1 cellular context compared by ENCODE assay signal in genomic region chr4:2008921-2009650, GRCh38.
A peak's percentile ranks its signal among the peaks of the same experiment; 100 is the strongest.
TF ChIP-seq lines count a peak whose summit lies in the region.

Gene NELFA (minus strand): TSS chr4:2008974. CDS start chr4:2008959, 15 bp downstream.

TF ChIP-seq in GM12878, 131 proteins besides CTCF, POLR2A, EP300 and RAD21 (continued from another document and continues in another):
- TF ChIP-seq, protein P1, sequence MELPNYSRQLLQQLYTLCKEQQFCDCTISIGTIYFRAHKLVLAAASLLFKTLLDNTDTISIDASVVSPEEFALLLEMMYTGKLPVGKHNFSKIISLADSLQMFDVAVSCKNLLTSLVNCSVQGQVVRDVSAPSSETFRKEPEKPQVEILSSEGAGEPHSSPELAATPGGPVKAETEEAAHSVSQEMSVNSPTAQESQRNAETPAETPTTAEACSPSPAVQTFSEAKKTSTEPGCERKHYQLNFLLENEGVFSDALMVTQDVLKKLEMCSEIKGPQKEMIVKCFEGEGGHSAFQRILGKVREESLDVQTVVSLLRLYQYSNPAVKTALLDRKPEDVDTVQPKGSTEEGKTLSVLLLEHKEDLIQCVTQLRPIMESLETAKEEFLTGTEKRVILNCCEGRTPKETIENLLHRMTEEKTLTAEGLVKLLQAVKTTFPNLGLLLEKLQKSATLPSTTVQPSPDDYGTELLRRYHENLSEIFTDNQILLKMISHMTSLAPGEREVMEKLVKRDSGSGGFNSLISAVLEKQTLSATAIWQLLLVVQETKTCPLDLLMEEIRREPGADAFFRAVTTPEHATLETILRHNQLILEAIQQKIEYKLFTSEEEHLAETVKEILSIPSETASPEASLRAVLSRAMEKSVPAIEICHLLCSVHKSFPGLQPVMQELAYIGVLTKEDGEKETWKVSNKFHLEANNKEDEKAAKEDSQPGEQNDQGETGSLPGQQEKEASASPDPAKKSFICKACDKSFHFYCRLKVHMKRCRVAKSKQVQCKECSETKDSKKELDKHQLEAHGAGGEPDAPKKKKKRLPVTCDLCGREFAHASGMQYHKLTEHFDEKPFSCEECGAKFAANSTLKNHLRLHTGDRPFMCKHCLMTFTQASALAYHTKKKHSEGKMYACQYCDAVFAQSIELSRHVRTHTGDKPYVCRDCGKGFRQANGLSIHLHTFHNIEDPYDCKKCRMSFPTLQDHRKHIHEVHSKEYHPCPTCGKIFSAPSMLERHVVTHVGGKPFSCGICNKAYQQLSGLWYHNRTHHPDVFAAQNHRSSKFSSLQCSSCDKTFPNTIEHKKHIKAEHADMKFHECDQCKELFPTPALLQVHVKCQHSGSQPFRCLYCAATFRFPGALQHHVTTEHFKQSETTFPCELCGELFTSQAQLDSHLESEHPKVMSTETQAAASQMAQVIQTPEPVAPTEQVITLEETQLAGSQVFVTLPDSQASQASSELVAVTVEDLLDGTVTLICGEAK (IDR thresholded peaks at IDR 0.05; ENCODE audit: borderline replicate concordance), result no peak
- TF ChIP-seq GABPA (IDR thresholded peaks at IDR 0.05; ENCODE audit: low read depth), result no peak
- TF ChIP-seq POU2F2 (IDR thresholded peaks at IDR 0.05; ENCODE audit: borderline replicate concordance, low read depth, low read length), result 0 out of 3 replicates have a peak, but pooled peaks have one; percentile 6
- no peak for TF ChIP-seq FOXK2 (IDR thresholded peaks at IDR 0.05)
- peak; percentile 85 for TF ChIP-seq BACH1 (IDR thresholded peaks at IDR 0.05; ENCODE audit: borderline replicate concordance)
- no peak for TF ChIP-seq NFXL1 (IDR thresholded peaks at IDR 0.05; ENCODE audit: borderline replicate concordance)
- TF ChIP-seq EED (IDR thresholded peaks at IDR 0.05; ENCODE audit: low read depth), result no peak
- no peak for TF ChIP-seq CEBPB (IDR thresholded peaks at IDR 0.05; ENCODE audit: borderline replicate concordance in 1 of 2, low read depth in 2 of 2, low read length in 2 of 2)
- TF ChIP-seq CREM (IDR thresholded peaks at IDR 0.05; ENCODE audit: low read depth), result peak; percentile 99
- TF ChIP-seq PBX3 (IDR thresholded peaks at IDR 0.05; ENCODE audit: insufficient replicate concordance, low read depth, low read length), result no peak
- TF ChIP-seq KLF5 (IDR thresholded peaks at IDR 0.05; ENCODE audit: partially characterized antibody), result no peak
- no peak for TF ChIP-seq PAX8 (IDR thresholded peaks at IDR 0.05)
- peak; percentile 94 for TF ChIP-seq RUNX3 (IDR thresholded peaks at IDR 0.05; ENCODE audit: low read length)
- no peak for TF ChIP-seq SREBF2 (IDR thresholded peaks at IDR 0.05; ENCODE audit: low read length)
- no peak for TF ChIP-seq NFYA (IDR thresholded peaks at IDR 0.05; ENCODE audit: borderline replicate concordance, low read depth, low read length)
- 0 out of 2 replicates have a peak, but pooled peaks have one; percentile 6 for TF ChIP-seq JUND (IDR thresholded peaks at IDR 0.05; ENCODE audit: low read depth, low read length)
- no peak for TF ChIP-seq BMI1 (IDR thresholded peaks at IDR 0.05; ENCODE audit: borderline replicate concordance)
- TF ChIP-seq NR2F1 (conservative IDR thresholded peaks at IDR 0.05), result peak; percentile 76
- no peak for TF ChIP-seq RAD51 (IDR thresholded peaks at IDR 0.05)
- TF ChIP-seq ASH2L (IDR thresholded peaks at IDR 0.05; ENCODE audit: borderline replicate concordance, low read depth), result peak; percentile 85; the same call in 1 of the 2 replicates
- peak; percentile 93 for TF ChIP-seq NR2C1 (IDR thresholded peaks at IDR 0.05)
- peak; percentile 41; the same call in 1 of the 2 replicates for TF ChIP-seq ESRRA (IDR thresholded peaks at IDR 0.05; ENCODE audit: low read length)
- TF ChIP-seq ZNF24 (IDR thresholded peaks at IDR 0.05), result 0 out of 2 replicates have a peak, but pooled peaks have one; percentile 22
- peak; percentile 8 for TF ChIP-seq RELA (IDR thresholded peaks at IDR 0.05; ENCODE audit: borderline replicate concordance, partially characterized antibody)
- peak; percentile 83 for TF ChIP-seq POLR2AphosphoS5 (IDR thresholded peaks at IDR 0.05; ENCODE audit: low read length)
- TF ChIP-seq BCL3 (IDR thresholded peaks at IDR 0.05; ENCODE audit: borderline replicate concordance, insufficient read depth, low read depth, low read length, poor library complexity, severe bottlenecking), result no peak
- no peak for TF ChIP-seq ZZZ3 (IDR thresholded peaks at IDR 0.05; ENCODE audit: control insufficient read depth, insufficient read length, low read depth)
- TF ChIP-seq NBN (IDR thresholded peaks at IDR 0.05), result peak; percentile 99
- TF ChIP-seq SRF (IDR thresholded peaks at IDR 0.05; ENCODE audit: low read depth in 2 of 2, low read length in 2 of 2), result peak in 1 of 2 experiments; percentile 77; a peak in 2 of 4 replicates
- peak; percentile 74; the same call in 1 of the 2 replicates for TF ChIP-seq TCF12 (IDR thresholded peaks at IDR 0.05; ENCODE audit: low read depth, low read length)
- TF ChIP-seq, protein P2, sequence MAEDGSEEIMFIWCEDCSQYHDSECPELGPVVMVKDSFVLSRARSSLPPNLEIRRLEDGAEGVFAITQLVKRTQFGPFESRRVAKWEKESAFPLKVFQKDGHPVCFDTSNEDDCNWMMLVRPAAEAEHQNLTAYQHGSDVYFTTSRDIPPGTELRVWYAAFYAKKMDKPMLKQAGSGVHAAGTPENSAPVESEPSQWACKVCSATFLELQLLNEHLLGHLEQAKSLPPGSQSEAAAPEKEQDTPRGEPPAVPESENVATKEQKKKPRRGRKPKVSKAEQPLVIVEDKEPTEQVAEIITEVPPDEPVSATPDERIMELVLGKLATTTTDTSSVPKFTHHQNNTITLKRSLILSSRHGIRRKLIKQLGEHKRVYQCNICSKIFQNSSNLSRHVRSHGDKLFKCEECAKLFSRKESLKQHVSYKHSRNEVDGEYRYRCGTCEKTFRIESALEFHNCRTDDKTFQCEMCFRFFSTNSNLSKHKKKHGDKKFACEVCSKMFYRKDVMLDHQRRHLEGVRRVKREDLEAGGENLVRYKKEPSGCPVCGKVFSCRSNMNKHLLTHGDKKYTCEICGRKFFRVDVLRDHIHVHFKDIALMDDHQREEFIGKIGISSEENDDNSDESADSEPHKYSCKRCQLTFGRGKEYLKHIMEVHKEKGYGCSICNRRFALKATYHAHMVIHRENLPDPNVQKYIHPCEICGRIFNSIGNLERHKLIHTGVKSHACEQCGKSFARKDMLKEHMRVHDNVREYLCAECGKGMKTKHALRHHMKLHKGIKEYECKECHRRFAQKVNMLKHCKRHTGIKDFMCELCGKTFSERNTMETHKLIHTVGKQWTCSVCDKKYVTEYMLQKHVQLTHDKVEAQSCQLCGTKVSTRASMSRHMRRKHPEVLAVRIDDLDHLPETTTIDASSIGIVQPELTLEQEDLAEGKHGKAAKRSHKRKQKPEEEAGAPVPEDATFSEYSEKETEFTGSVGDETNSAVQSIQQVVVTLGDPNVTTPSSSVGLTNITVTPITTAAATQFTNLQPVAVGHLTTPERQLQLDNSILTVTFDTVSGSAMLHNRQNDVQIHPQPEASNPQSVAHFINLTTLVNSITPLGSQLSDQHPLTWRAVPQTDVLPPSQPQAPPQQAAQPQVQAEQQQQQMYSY (CRISPR knock-in tag; IDR thresholded peaks at IDR 0.05), result no peak
- peak; percentile 63 for TF ChIP-seq SIN3A (IDR thresholded peaks at IDR 0.05; ENCODE audit: low read depth, low read length)
- peak; percentile 54; the same call in 1 of the 2 replicates for TF ChIP-seq REST (IDR thresholded peaks at IDR 0.05; ENCODE audit: low read depth, low read length)
- peak; percentile 100 for TF ChIP-seq TAF1 (IDR thresholded peaks at IDR 0.05; ENCODE audit: borderline replicate concordance, low read depth, low read length)
- TF ChIP-seq ZSCAN29 (IDR thresholded peaks at IDR 0.05), result peak; percentile 79; the same call in 1 of the 2 replicates
- no peak for TF ChIP-seq IRF4 (IDR thresholded peaks at IDR 0.05; ENCODE audit: low read depth, low read length)
- no peak; the same call in 1 of the 2 replicates for TF ChIP-seq MLLT1 (IDR thresholded peaks at IDR 0.05)
- no peak for TF ChIP-seq TCF7 (IDR thresholded peaks at IDR 0.05; ENCODE audit: borderline replicate concordance)
- TF ChIP-seq SMAD1 (IDR thresholded peaks at IDR 0.05; ENCODE audit: low read depth, partially characterized antibody), result no peak
- TF ChIP-seq SREBF1 (IDR thresholded peaks at IDR 0.05; ENCODE audit: low read length), result 0 out of 2 replicates have a peak, but pooled peaks have one; percentile 22
- peak; percentile 93 for TF ChIP-seq ZNF207 (IDR thresholded peaks at IDR 0.05; ENCODE audit: borderline replicate concordance)
- TF ChIP-seq ZNF622 (IDR thresholded peaks at IDR 0.05), result no peak
- TF ChIP-seq, protein P3, sequence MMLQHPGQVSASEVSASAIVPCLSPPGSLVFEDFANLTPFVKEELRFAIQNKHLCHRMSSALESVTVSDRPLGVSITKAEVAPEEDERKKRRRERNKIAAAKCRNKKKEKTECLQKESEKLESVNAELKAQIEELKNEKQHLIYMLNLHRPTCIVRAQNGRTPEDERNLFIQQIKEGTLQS (IDR thresholded peaks at IDR 0.05; ENCODE audit: borderline replicate concordance, extremely low read depth, low read depth, low read length), result peak; percentile 44; the same call in 1 of the 2 replicates
- no peak for TF ChIP-seq ZNF384 (IDR thresholded peaks at IDR 0.05; ENCODE audit: borderline replicate concordance, low read depth, low read length)
- TF ChIP-seq CREB1 (IDR thresholded peaks at IDR 0.05; ENCODE audit: low read depth), result peak; percentile 99
- TF ChIP-seq SUZ12 (IDR thresholded peaks at IDR 0.05; ENCODE audit: unreplicated experiment), result no peak
